In genomic region chr1:223036479-223036845, GRCh38 we compare ENCODE assay signal across 30 cellular contexts.
"Had no signal": no experiment of that assay in that cellular context is flagged by ENCODE, and none has a peak within 500 bp of the region (broad histone marks: within the 10 kb centered on the region; RNA-seq: fewer than 3 reads in every experiment).

No MANE protein-coding gene starts in this region.

- H3K27ac Mint-ChIP-seq: activated CD4-positive, alpha-beta T cell treated with anti-CD3 and anti-CD28 coated beads, Interleukin-2, amount 10 ng/mL, durations not matched to agents 24 days and 14 days; activated CD8-positive, alpha-beta T cell treated with anti-CD3 and anti-CD28 coated beads for 36 hours; activated naive CD4-positive, alpha-beta T cell treated with anti-CD3 and anti-CD28 coated beads, Interleukin-2, amount 50 U/mL, for 24 hours; activated naive CD8-positive, alpha-beta T cell treated with anti-CD3 and anti-CD28 coated beads, Interleukin-2, amount 10 ng/mL, durations not matched to agents 7 days and 5 days; activated T-cell treated with anti-CD3 and anti-CD28 coated beads, Interleukin-2, amount 50 U/mL, for 72 hours; activated T-helper 17 cell treated with anti-CD3 and anti-CD28 coated beads, Interleukin-2, amount 50 U/mL, for 72 hours had no signal

- H3K9ac ChIP-seq: KMS-11 had no signal

- H3K4me2 ChIP-seq: KMS-11 had no signal

- ATAC-seq: activated CD8-positive, alpha-beta T cell treated with anti-CD3 and anti-CD28 coated beads for 36 hours; activated T-cell treated with anti-CD3 and anti-CD28 coated beads, Interleukin-2, amount 50 U/mL, for 72 hours; activated T-helper 17 cell treated with anti-CD3 and anti-CD28 coated beads, Interleukin-2, amount 50 U/mL, for 72 hours; SK-N-SH treated with all-trans-retinoic acid at 6 μM for 48 hours had no signal

- H3K27me3 ChIP-seq: ascending aorta, cardiac muscle cell, Peyer's patch had no signal

- H3K27ac ChIP-seq: ascending aorta, cardiac muscle cell, KMS-11, Peyer's patch had no signal

- H3K4me1 ChIP-seq: Peyer's patch had no signal

- H3K4me1 Mint-ChIP-seq: activated CD4-positive, alpha-beta T cell treated with anti-CD3 and anti-CD28 coated beads, Interleukin-2, amount 10 ng/mL, durations not matched to agents 24 days and 14 days; activated naive CD4-positive, alpha-beta T cell treated with anti-CD3 and anti-CD28 coated beads, Interleukin-2, amount 50 U/mL, for 24 hours; activated T-helper 17 cell treated with anti-CD3 and anti-CD28 coated beads, Interleukin-2, amount 50 U/mL, for 72 hours; central memory CD8-positive, alpha-beta T cell had no signal

- H3K27me3 Mint-ChIP-seq: activated CD4-positive, alpha-beta T cell treated with anti-CD3 and anti-CD28 coated beads, Interleukin-2, amount 10 ng/mL, durations not matched to agents 24 days and 14 days had no signal

- H3K36me3 ChIP-seq: ascending aorta, cardiac muscle cell, Peyer's patch had no signal

- H3K9me3 Mint-ChIP-seq: activated CD4-positive, alpha-beta T cell treated with anti-CD3 and anti-CD28 coated beads, Interleukin-2, amount 10 ng/mL, durations not matched to agents 24 days and 14 days; activated CD8-positive, alpha-beta T cell treated with anti-CD3 and anti-CD28 coated beads for 36 hours; activated naive CD4-positive, alpha-beta T cell treated with anti-CD3 and anti-CD28 coated beads, Interleukin-2, amount 50 U/mL, for 24 hours; activated naive CD8-positive, alpha-beta T cell treated with anti-CD3 and anti-CD28 coated beads, Interleukin-2, amount 10 ng/mL, durations not matched to agents 7 days and 5 days; activated T-cell treated with anti-CD3 and anti-CD28 coated beads, Interleukin-2, amount 50 U/mL, for 72 hours; activated T-helper 17 cell treated with anti-CD3 and anti-CD28 coated beads, Interleukin-2, amount 50 U/mL, for 72 hours; central memory CD8-positive, alpha-beta T cell had no signal

- H3K9me3 ChIP-seq: ascending aorta, Peyer's patch had no signal

- H3K36me3 Mint-ChIP-seq: activated naive CD4-positive, alpha-beta T cell treated with anti-CD3 and anti-CD28 coated beads, Interleukin-2, amount 50 U/mL, for 24 hours; activated naive CD8-positive, alpha-beta T cell treated with anti-CD3 and anti-CD28 coated beads, Interleukin-2, amount 10 ng/mL, durations not matched to agents 7 days and 5 days had no signal

- H3K4me3 ChIP-seq: ascending aorta, cardiac muscle cell, Peyer's patch had no signal

- H3K4me3 Mint-ChIP-seq: activated CD4-positive, alpha-beta T cell treated with anti-CD3 and anti-CD28 coated beads, Interleukin-2, amount 10 ng/mL, durations not matched to agents 24 days and 14 days; activated CD8-positive, alpha-beta T cell treated with anti-CD3 and anti-CD28 coated beads for 36 hours; activated naive CD4-positive, alpha-beta T cell treated with anti-CD3 and anti-CD28 coated beads, Interleukin-2, amount 50 U/mL, for 24 hours; activated naive CD8-positive, alpha-beta T cell treated with anti-CD3 and anti-CD28 coated beads, Interleukin-2, amount 10 ng/mL, durations not matched to agents 7 days and 5 days; activated T-cell treated with anti-CD3 and anti-CD28 coated beads, Interleukin-2, amount 50 U/mL, for 72 hours; activated T-helper 17 cell treated with anti-CD3 and anti-CD28 coated beads, Interleukin-2, amount 50 U/mL, for 72 hours; central memory CD8-positive, alpha-beta T cell had no signal

- DNase-seq: activated CD4-positive, alpha-beta T cell treated with anti-CD3 and anti-CD28 coated beads, Interleukin-2, amount 10 ng/mL, durations not matched to agents 24 days and 14 days; activated CD4-positive, alpha-beta T cell treated with anti-CD3 and anti-CD28 coated beads, Interleukin-2, amount 50 U/mL, for 4 hours; activated CD8-positive, alpha-beta T cell treated with anti-CD3 and anti-CD28 coated beads for 36 hours; activated effector memory CD4-positive, alpha-beta T cell treated with anti-CD3 and anti-CD28 coated beads, Interleukin-2, amount 50 U/mL, for 16 hours; activated naive CD4-positive, alpha-beta T cell; activated naive CD8-positive, alpha-beta T cell treated with anti-CD3 and anti-CD28 coated beads, Interleukin-2, amount 10 ng/mL, durations not matched to agents 7 days and 5 days; activated T-cell treated with anti-CD3 and anti-CD28 coated beads, Interleukin-2, amount 50 U/mL, for 1 hour; activated T-cell treated with anti-CD3 and anti-CD28 coated beads, Interleukin-2, amount 50 U/mL, for 72 hours; amygdala; MM.1S; MV-4-11; NCI-H1092; NCI-H1436 treated with DMSO at 0.1 percent for 48 hours; NCI-H1694 treated with DMSO at 0.1 percent for 48 hours; NCI-H2029; NCI-H446; NCI-H510A treated with DMSO at 0.1 percent for 48 hours; Peyer's patch; RPMI8226; SIG-M5; T-helper 1 cell; T-helper 2 cell; T-helper 9 cell had no signal
